ENCODE assay signal across 9 cellular contexts in the genomic region with DNA sequence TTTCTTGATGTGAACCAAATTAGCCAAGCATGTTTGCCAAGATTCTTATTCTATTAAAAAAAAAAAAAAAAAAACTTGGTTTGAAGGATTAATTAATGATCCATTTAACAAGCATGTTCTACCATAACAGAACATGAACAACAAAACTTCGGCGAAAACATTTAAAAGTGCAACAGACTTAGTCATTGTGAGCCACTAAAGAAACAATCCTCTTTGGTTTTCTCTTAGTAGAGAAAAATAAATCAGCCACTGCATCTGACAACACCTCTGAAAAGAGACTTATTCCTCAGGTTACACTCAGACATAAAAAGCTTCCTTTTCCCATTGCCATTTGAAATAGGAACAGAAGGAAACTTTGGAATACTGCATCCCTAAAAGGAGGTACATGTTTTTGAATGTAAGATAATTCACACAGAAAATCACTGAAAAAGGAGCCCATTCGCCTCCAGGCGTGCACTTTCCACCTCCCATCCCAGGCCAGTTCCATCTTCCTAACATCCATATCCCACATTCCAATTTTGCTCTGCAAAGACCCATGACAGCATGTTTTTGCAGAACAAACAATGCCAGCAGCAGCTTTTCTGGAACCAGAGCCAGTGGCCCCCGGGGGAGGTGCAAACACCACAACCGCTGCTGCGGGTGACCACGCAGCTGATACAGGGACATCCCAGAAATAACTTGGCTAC.
A peak's percentile ranks its signal among the peaks of the same experiment; 100 is the strongest.
DNase-seq lines count a peak whose midpoint lies in the region; ATAC-seq, FAIRE-seq and TF ChIP-seq lines count a peak whose summit lies in the region.
"Had no signal": no experiment of that assay in that cellular context is flagged by ENCODE, and none has a peak within 500 bp of the region (broad histone marks: within the 10 kb centered on the region; RNA-seq: fewer than 3 reads in every experiment).

No MANE protein-coding gene starts in this region.

- no peak overlapping the region for H3K4me2 ChIP-seq in GM12878 (ENCODE audit: control insufficient read depth, insufficient read depth)

- TF ChIP-seq CTCF in GM12878 (IDR thresholded peaks at IDR 0.05 in 2 of 3, conservative IDR thresholded peaks at IDR 0.05 in 1 of 3; ENCODE audit: control insufficient read depth in 2 of 3, extremely low read depth in 1 of 3, insufficient read depth in 1 of 3, low read depth in 3 of 3, low read length in 3 of 3) = no peak
- TF ChIP-seq CTCF in kidney epithelial cell (IDR thresholded peaks at IDR 0.05; ENCODE audit: insufficient read depth, low read length, poor library complexity, severe bottlenecking) = no peak
- no peak for TF ChIP-seq CTCF in GM13976 (IDR thresholded peaks at IDR 0.05; ENCODE audit: borderline replicate concordance, control extremely low read depth, extremely low read depth, insufficient read depth, missing control alignments)

- FAIRE-seq in GM12878 (lab: Jason Lieb, UNC) = no peak

- H2AFZ ChIP-seq in GM12878 (ENCODE audit: control insufficient read depth, low read depth, low read length) = no peak overlapping the region

- H4K20me1 ChIP-seq in GM12878 (ENCODE audit: control insufficient read depth, insufficient read depth) = no peaks in the 10 kb centered on the region

- H3K79me2 ChIP-seq in GM12878 (ENCODE audit: control insufficient read depth, insufficient read depth, low read length) = peaks cover 19% of the 10 kb centered on the region

- TF ChIP-seq RAD21 in GM12878 (IDR thresholded peaks at IDR 0.05; ENCODE audit: insufficient read depth, low read depth, low read length) = no peak

- H3K4me3 ChIP-seq in GM12878 (no peak overlapping the region), kidney epithelial cell (ENCODE audit: low read depth, low read length) (no peak overlapping the region)
- H3K4me3 ChIP-seq: SK-N-MC had no signal

- peaks cover 18 to 21% of the 10 kb centered on the region in 2 experiments for H3K36me3 ChIP-seq in GM12878 (ENCODE audit: control insufficient read depth in 2 of 2, insufficient read depth in 2 of 2, low read length in 1 of 2)
- H3K36me3 ChIP-seq in kidney epithelial cell (ENCODE audit: control insufficient read depth, insufficient read depth, low read length) = peaks cover 3% of the 10 kb centered on the region

- 90% methylated on average over 8 of the region's 8 CpGs for WGBS in GM12878 (ENCODE audit: insufficient coverage, insufficient replicate concordance, low lambda C conversion rate, missing lambda C conversion rate)

- no peaks in the 10 kb centered on the region for H3K27me3 ChIP-seq in GM12878 (replicated peaks in 1 of 2; ENCODE audit: control insufficient read depth in 2 of 2, insufficient read depth in 2 of 2, low read length in 1 of 2)
- no peaks in the 10 kb centered on the region for H3K27me3 ChIP-seq in kidney epithelial cell (ENCODE audit: control insufficient read depth, insufficient read depth, low read length)

- no peaks in the 10 kb centered on the region for H3K9me3 ChIP-seq in GM12878 (replicated peaks; ENCODE audit: control insufficient read depth, insufficient read depth, low read length)

- H3K27ac ChIP-seq in GM12878 (ENCODE audit: control insufficient read depth, insufficient read depth) (no peak overlapping the region), substantia nigra (ENCODE audit: low read depth, low read length, poor library complexity, severe bottlenecking) (peak overlapping the region; percentile 70)
- H3K27ac ChIP-seq: SK-N-MC had no signal

- POLR2A ChIA-PET in GM12878 (lab: Charles Lee) = interaction anchor here (0.6 kb wide), 1 partner anchor 21 kb away, joined by 3 read pairs; no protein-coding TSS in a partner anchor

- intact Hi-C loops in GM12878 (cut with micrococcal nuclease; ENCODE audit: unreplicated experiment) = no loop called here

- H3K9ac ChIP-seq in GM12878 (ENCODE audit: control insufficient read depth, insufficient read depth, low read length) = no peak overlapping the region

- SMC1A ChIA-PET in GM12878 (lab: Charles Lee; ENCODE audit: uncharacterized antibody, unreplicated experiment) = interaction anchor here (0.9 to 8.0 kb wide), 6 partner anchors 14 to 105 kb away, joined by 3 to 266 read pairs (median 14); a partner anchor contains a TSS

- RAD21 ChIA-PET in GM12878 (lab: Charles Lee; ENCODE audit: unreplicated experiment) = interaction anchor here (2.5 kb wide), 1 partner anchor 107 kb away, joined by 10 read pairs; no protein-coding TSS in a partner anchor

- no TSS peak for BruUV-seq in GM12878 (replicated peaks; lab: Mats Ljungman, UMichigan)

- in situ Hi-C loops in GM12878 (cut with MboI) = loop anchor here (5.0 to 10.0 kb wide), 2 partner anchors 108 to 345 kb away; no protein-coding TSS in a partner anchor
- in situ Hi-C loops in GM13976 (cut with MboI; ENCODE audit: low sequenced_read_pairs, unreplicated experiment) = loop anchor here (10.0 kb wide), 1 partner anchor 88 kb away; no protein-coding TSS in a partner anchor

- no peak for TF ChIP-seq POLR2A in GM12878 (IDR thresholded peaks at IDR 0.05; ENCODE audit: low read depth, low read length)

- DNase-seq in LHCN-M2 (ENCODE audit: low read depth) (peak; percentile 61), GM12878 (ENCODE audit: low read depth, low spot score) (no peak), kidney epithelial cell (ENCODE audit: low read depth) (peak; percentile 49), substantia nigra (lab: John Stamatoyannopoulos, UW) (peak in 14 of 49 donors; percentile 7 to 78 (median 14)), LoVo (ENCODE audit: low spot score) (no peak), GM13976 (ENCODE audit: low spot score) (no peak), putamen (ENCODE audit: low spot score) (no peak)

- no peak for ATAC-seq in GM12878
- ATAC-seq in HG03025 (IDR thresholded peaks at IDR 0.05; ENCODE audit: low FRiP score, unreplicated experiment) = no peak

- peaks cover 28% of the 10 kb centered on the region for H3K4me1 ChIP-seq in GM12878 (ENCODE audit: control insufficient read depth, insufficient read depth, low read length)

- no peak for TF ChIP-seq EP300 in GM12878 (IDR thresholded peaks at IDR 0.05; ENCODE audit: borderline replicate concordance in 1 of 2, control insufficient read depth in 1 of 2, low read depth in 2 of 2, low read length in 2 of 2)

- CTCF ChIA-PET in GM12878 (lab: Yijun Ruan, JAX) = interaction anchor here (0.7 to 9.7 kb wide), 3 partner anchors 16 to 107 kb away, joined by 3 to 148 read pairs (median 5); no protein-coding TSS in a partner anchor

TF ChIP-seq in GM12878, 131 proteins besides CTCF, POLR2A, EP300 and RAD21:
- TF ChIP-seq, protein P1, sequence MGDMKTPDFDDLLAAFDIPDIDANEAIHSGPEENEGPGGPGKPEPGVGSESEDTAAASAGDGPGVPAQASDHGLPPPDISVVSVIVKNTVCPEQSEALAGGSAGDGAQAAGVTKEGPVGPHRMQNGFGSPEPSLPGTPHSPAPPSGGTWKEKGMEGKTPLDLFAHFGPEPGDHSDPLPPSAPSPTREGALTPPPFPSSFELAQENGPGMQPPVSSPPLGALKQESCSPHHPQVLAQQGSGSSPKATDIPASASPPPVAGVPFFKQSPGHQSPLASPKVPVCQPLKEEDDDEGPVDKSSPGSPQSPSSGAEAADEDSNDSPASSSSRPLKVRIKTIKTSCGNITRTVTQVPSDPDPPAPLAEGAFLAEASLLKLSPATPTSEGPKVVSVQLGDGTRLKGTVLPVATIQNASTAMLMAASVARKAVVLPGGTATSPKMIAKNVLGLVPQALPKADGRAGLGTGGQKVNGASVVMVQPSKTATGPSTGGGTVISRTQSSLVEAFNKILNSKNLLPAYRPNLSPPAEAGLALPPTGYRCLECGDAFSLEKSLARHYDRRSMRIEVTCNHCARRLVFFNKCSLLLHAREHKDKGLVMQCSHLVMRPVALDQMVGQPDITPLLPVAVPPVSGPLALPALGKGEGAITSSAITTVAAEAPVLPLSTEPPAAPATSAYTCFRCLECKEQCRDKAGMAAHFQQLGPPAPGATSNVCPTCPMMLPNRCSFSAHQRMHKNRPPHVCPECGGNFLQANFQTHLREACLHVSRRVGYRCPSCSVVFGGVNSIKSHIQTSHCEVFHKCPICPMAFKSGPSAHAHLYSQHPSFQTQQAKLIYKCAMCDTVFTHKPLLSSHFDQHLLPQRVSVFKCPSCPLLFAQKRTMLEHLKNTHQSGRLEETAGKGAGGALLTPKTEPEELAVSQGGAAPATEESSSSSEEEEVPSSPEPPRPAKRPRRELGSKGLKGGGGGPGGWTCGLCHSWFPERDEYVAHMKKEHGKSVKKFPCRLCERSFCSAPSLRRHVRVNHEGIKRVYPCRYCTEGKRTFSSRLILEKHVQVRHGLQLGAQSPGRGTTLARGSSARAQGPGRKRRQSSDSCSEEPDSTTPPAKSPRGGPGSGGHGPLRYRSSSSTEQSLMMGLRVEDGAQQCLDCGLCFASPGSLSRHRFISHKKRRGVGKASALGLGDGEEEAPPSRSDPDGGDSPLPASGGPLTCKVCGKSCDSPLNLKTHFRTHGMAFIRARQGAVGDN (IDR thresholded peaks at IDR 0.05) = no peak
- TF ChIP-seq ETV6 (conservative IDR thresholded peaks at IDR 0.05 in 1 of 2, IDR thresholded peaks at IDR 0.05 in 1 of 2; ENCODE audit: borderline replicate concordance in 1 of 2, low read depth in 1 of 2) = peak in 1 of 2 experiments; percentile 33; a peak in 2 of 4 replicates
- peak; percentile 50; the same call in 1 of the 2 replicates for TF ChIP-seq NFXL1 (IDR thresholded peaks at IDR 0.05; ENCODE audit: borderline replicate concordance)
TF ChIP-seq in GM12878: peak in this region for 2.

Comparison
In these comparisons a context has a peak if more than half of its experiments do, and no peak if none do; other contexts are left out.
1. DNase-seq: peak in LHCN-M2 (single experiment) and kidney epithelial cell (single experiment); none in GM12878 (single experiment), LoVo (single experiment), GM13976 (single experiment) and putamen (single experiment).